In genomic region chr16:84571010-84571409, GRCh38 we compare ENCODE assay signal across 21 cellular contexts. TPM values are rescaled to one million over a fixed set of nuclear protein-coding genes. Genes with fewer than 3 reads are reported as not detected.
A peak's percentile ranks its signal among the peaks of the same experiment; 100 is the strongest.
DNase-seq lines count a peak whose midpoint lies in the region; ATAC-seq and TF ChIP-seq lines count a peak whose summit lies in the region.
"Had no signal": no experiment of that assay in that cellular context is flagged by ENCODE, and none has a peak within 500 bp of the region (broad histone marks: within the 10 kb centered on the region; RNA-seq: fewer than 3 reads in every experiment).

No MANE protein-coding gene starts in this region.

- peaks cover 5% of the 10 kb centered on the region for H3K9me3 ChIP-seq in CD4-positive, alpha-beta T cell (ENCODE audit: control insufficient read depth, low read length)

- no peaks in the 10 kb centered on the region for H3K27me3 ChIP-seq in CD4-positive, alpha-beta T cell (ENCODE audit: control insufficient read depth, insufficient read depth, low read length)
- H3K27me3 ChIP-seq: breast epithelium, dorsolateral prefrontal cortex, spleen had no signal

- intact Hi-C loops in CD4-positive, alpha-beta T cell (cut with DNase I, micrococcal nuclease), result no loop called here
- intact Hi-C loops in activated B cell treated with CpG ODN at 0.5 μM for 24 hours (cut with micrococcal nuclease), result no loop called here

- H3K27me3 Mint-ChIP-seq in CD4-positive, alpha-beta T cell, result no peaks in the 10 kb centered on the region
- H3K27me3 Mint-ChIP-seq in activated B cell treated with CpG ODN at 0.5 μM for 24 hours (no peaks in the 10 kb centered on the region), glutamatergic neuron (ENCODE audit: unreplicated experiment) (peaks cover 4% of the 10 kb centered on the region)

- H3K36me3 Mint-ChIP-seq in CD4-positive, alpha-beta T cell (ENCODE audit: low read depth), result peaks cover 93% of the 10 kb centered on the region
- H3K36me3 Mint-ChIP-seq in activated B cell treated with CpG ODN at 0.5 μM for 24 hours (ENCODE audit: low read depth) (peaks cover 74% of the 10 kb centered on the region), glutamatergic neuron (ENCODE audit: unreplicated experiment) (peaks cover 9% of the 10 kb centered on the region)

- ATAC-seq in CD4-positive, alpha-beta T cell (ENCODE audit: poor library complexity), result no peak
- ATAC-seq in activated B cell treated with CpG ODN at 0.5 μM for 24 hours (ENCODE audit: low read depth) (no peak), GM21737 (IDR thresholded peaks at IDR 0.05; ENCODE audit: unreplicated experiment) (no peak)
- ATAC-seq: lower lobe of right lung, Panc1, WTC11 had no signal

- no peak for TF ChIP-seq CTCF in CD4-positive, alpha-beta T cell (IDR thresholded peaks at IDR 0.05)
- TF ChIP-seq CTCF in activated B cell treated with CpG ODN at 0.5 μM for 24 hours (IDR thresholded peaks at IDR 0.05), result no peak
- no peak for TF ChIP-seq CTCF in glutamatergic neuron (IDR thresholded peaks at IDR 0.05; ENCODE audit: partially characterized antibody, unreplicated experiment)

- DNase-seq in CD4-positive, alpha-beta T cell, result no peak
- peak; percentile 81 for DNase-seq in NCI-H1092 (lab: John Stamatoyannopoulos, UW)
- no peak for DNase-seq in activated B cell treated with CpG ODN at 0.5 μM for 24 hours
- DNase-seq in glutamatergic neuron, result no peak
- no peak for DNase-seq in dedifferentiated amniotic fluid mesenchymal stem cell (ENCODE audit: extremely low spot score)
- no peak for DNase-seq in SIG-M5 (lab: John Stamatoyannopoulos, UW)
- DNase-seq in KBM-7, result no peak
- DNase-seq: foreskin fibroblast; hippocampal formation; lower lobe of right lung; NCI-H1417 treated with DMSO at 0.1 percent for 48 hours; retina; spleen; stimulated activated CD4-positive, alpha-beta T cell treated with anti-CD3 and anti-CD28 coated beads, Interleukin-4, amount 100 ng/mL, for 4 hours; T-helper 9 cell had no signal

- H3K27ac ChIP-seq in CD4-positive, alpha-beta T cell (ENCODE audit: low read depth, low read length), result no peak overlapping the region
- H3K27ac ChIP-seq: breast epithelium, epithelial cell of prostate, lower lobe of right lung had no signal

- peaks cover 19% of the 10 kb centered on the region for H3K4me1 Mint-ChIP-seq in CD4-positive, alpha-beta T cell (ENCODE audit: low read depth)
- peaks cover 59% of the 10 kb centered on the region for H3K4me1 Mint-ChIP-seq in activated B cell treated with CpG ODN at 0.5 μM for 24 hours
- H3K4me1 Mint-ChIP-seq in glutamatergic neuron (ENCODE audit: low read depth, unreplicated experiment), result peaks cover 25% of the 10 kb centered on the region

- in situ Hi-C loops in KBM-7 (cut with MboI; ENCODE audit: low pct_unique_long_range_greater_than_20kb, low sequenced_read_pairs), result no loop called here

- POLR2A ChIA-PET in CD4-positive, alpha-beta T cell (lab: Charles Lee), result no interaction called here
- POLR2A ChIA-PET in activated B cell treated with CpG ODN at 0.5 μM for 24 hours (lab: Charles Lee), result interaction anchor here (1.6 kb wide), 1 partner anchor 35 kb away, joined by 4 read pairs; no protein-coding TSS in a partner anchor

- CTCF ChIA-PET in CD4-positive, alpha-beta T cell (lab: Charles Lee), result no interaction called here
- CTCF ChIA-PET in activated B cell treated with CpG ODN at 0.5 μM for 24 hours (lab: Charles Lee), result no interaction called here

- H3K27ac Mint-ChIP-seq in CD4-positive, alpha-beta T cell, result peak overlapping the region; percentile 28
- peak overlapping the region; percentile 35 for H3K27ac Mint-ChIP-seq in activated B cell treated with CpG ODN at 0.5 μM for 24 hours
- H3K27ac Mint-ChIP-seq in glutamatergic neuron (ENCODE audit: unreplicated experiment), result peak overlapping the region; percentile 79

- H3K9me3 Mint-ChIP-seq in CD4-positive, alpha-beta T cell, result peaks cover 2% of the 10 kb centered on the region
- H3K9me3 Mint-ChIP-seq in activated B cell treated with CpG ODN at 0.5 μM for 24 hours (no peaks in the 10 kb centered on the region), glutamatergic neuron (ENCODE audit: unreplicated experiment) (peaks cover 8% of the 10 kb centered on the region)

- no peak overlapping the region for H3K4me3 Mint-ChIP-seq in CD4-positive, alpha-beta T cell
- H3K4me3 Mint-ChIP-seq in activated B cell treated with CpG ODN at 0.5 μM for 24 hours (no peak overlapping the region), glutamatergic neuron (ENCODE audit: unreplicated experiment) (no peak overlapping the region)
- H3K4me3 Mint-ChIP-seq: WTC11 had no signal

RNA-seq across cellular contexts. Expression of gene COTL1, which starts 46.9 kb away (rescaled TPM):
- total RNA-seq in CD4-positive, alpha-beta T cell, result 100 to 1,000 TPM; 179 to 181 TPM
- total RNA-seq in activated B cell treated with CpG ODN at 0.5 μM for 24 hours (487 and 525 TPM in 2 replicates), glutamatergic neuron (ENCODE audit: unreplicated experiment) (545 TPM)

Comparison
In these comparisons a context has a peak if more than half of its experiments do, and no peak if none do; other contexts are left out.
1. H3K27ac Mint-ChIP-seq: peak in every context shown above with its lines; median percentile 79 in glutamatergic neuron; 35 in activated B cell treated with CpG ODN at 0.5 μM for 24 hours; 28 in CD4-positive, alpha-beta T cell.